Comparison of ENCODE assay signal across 22 cellular contexts in genomic region chr1:237227507-237227906, GRCh38.
"Had no signal": no experiment of that assay in that cellular context is flagged by ENCODE, and none has a peak within 500 bp of the region (broad histone marks: within the 10 kb centered on the region; RNA-seq: fewer than 3 reads in every experiment).

No MANE protein-coding gene starts in this region.

- ATAC-seq: left lung; lower lobe of right lung; naive thymus-derived CD8-positive, alpha-beta T cell; psoas muscle; right lobe of liver; stimulated activated naive CD8-positive, alpha-beta T cell treated with anti-CD3 and anti-CD28 coated beads, Interleukin-15, amount 100 ng/mL, for 72 hours had no signal

- H3K9me3 ChIP-seq: left lung, lower lobe of right lung, ovary, psoas muscle, right lobe of liver, suprapubic skin, transverse colon, vagina had no signal

- H3K4me1 ChIP-seq: left lung, lower lobe of right lung, psoas muscle, right lobe of liver, suprapubic skin, transverse colon, vagina had no signal

- H3K27me3 ChIP-seq: dorsolateral prefrontal cortex, hepatocyte, left lung, ovary, right lobe of liver, suprapubic skin, transverse colon, vagina had no signal

- DNase-seq: dorsolateral prefrontal cortex; effector CD4-positive, alpha-beta T cell; kidney; left lung; lower lobe of right lung; naive thymus-derived CD8-positive, alpha-beta T cell; nephron progenitor cell; occipital lobe; ovary; posterior cingulate gyrus; psoas muscle; right lobe of liver; small intestine; stimulated activated CD4-positive, alpha-beta T cell treated with anti-CD3 and anti-CD28 coated beads, Interleukin-15, amount 100 ng/mL, for 24 hours; stimulated activated CD4-positive, alpha-beta T cell treated with anti-CD3 and anti-CD28 coated beads, Interleukin-2, amount 100 ng/mL, for 48 hours; stimulated activated CD8-positive, alpha-beta memory T cell treated with anti-CD3 and anti-CD28 coated beads, Interleukin-4, amount 100 ng/mL, for 48 hours; stimulated activated naive CD4-positive, alpha-beta T cell; stimulated activated naive CD8-positive, alpha-beta T cell treated with anti-CD3 and anti-CD28 coated beads, Interleukin-15, amount 100 ng/mL, for 72 hours; transverse colon had no signal

- H3K4me3 ChIP-seq: dorsolateral prefrontal cortex, hepatocyte, left lung, lower lobe of right lung, ovary, psoas muscle, right lobe of liver, suprapubic skin, transverse colon, vagina had no signal

- H3K27ac ChIP-seq: dorsolateral prefrontal cortex, hepatocyte, left lung, lower lobe of right lung, ovary, psoas muscle, right lobe of liver, suprapubic skin, transverse colon, vagina had no signal

- H3K36me3 ChIP-seq: left lung, lower lobe of right lung, ovary, right lobe of liver, suprapubic skin, transverse colon, vagina had no signal
